In genomic region chr19:45677351-45678230, GRCh38 we compare ENCODE assay signal across 8 cellular contexts. TPM values are rescaled to one million over a fixed set of nuclear protein-coding genes. Genes with fewer than 3 reads are reported as not detected.
DNase-seq lines count a peak whose midpoint lies in the region; ATAC-seq, FAIRE-seq and TF ChIP-seq lines count a peak whose summit lies in the region.

No MANE protein-coding gene starts in this region.

- no peaks in the 10 kb centered on the region for H3K9me3 ChIP-seq in keratinocyte (ENCODE audit: control insufficient read depth, low read depth, low read length)

- peak overlapping the region; percentile 47 for H3K9ac ChIP-seq in keratinocyte (ENCODE audit: control insufficient read depth, extremely low read depth, insufficient read depth, low read length)

- no peaks in the 10 kb centered on the region for H4K20me1 ChIP-seq in keratinocyte (ENCODE audit: control insufficient read depth, extremely low read depth, insufficient read depth, low read length)

- ATAC-seq in GM21619 (IDR thresholded peaks at IDR 0.05; ENCODE audit: unreplicated experiment), result no peak

- no peaks in the 10 kb centered on the region for H3K36me3 ChIP-seq in keratinocyte (ENCODE audit: control insufficient read depth in 2 of 2, extremely low read depth in 1 of 2, insufficient read depth in 2 of 2, low read length in 2 of 2)

- DNase-seq in NAMALWA (ENCODE audit: low spot score), result peak; percentile 98
- DNase-seq in activated CD4-positive, alpha-beta T cell treated with anti-CD3 and anti-CD28 coated beads for 1 hour, result peak; percentile 72
- peak in 51 of 61 donors; percentile 15 to 87 (median 57) for DNase-seq in caudate nucleus (lab: John Stamatoyannopoulos, UW)
- DNase-seq in keratinocyte (ENCODE audit: low read depth, low spot score), result peak; percentile 96
- peak in 3 of 4 experiments; percentile 65 to 86 (median 71) for DNase-seq in stimulated activated CD4-positive, alpha-beta T cell treated with anti-CD3 and anti-CD28 coated beads, Interleukin-1b, Interleukin-23, amount 100 ng/mL, for 24 hours (ENCODE audit: low read depth in 4 of 4, low spot score in 1 of 4)
- no peak for DNase-seq in NCI-H2196 treated with DMSO at 0.1 percent for 48 hours (lab: John Stamatoyannopoulos, UW; ENCODE audit: unreplicated experiment)

- no peaks in the 10 kb centered on the region for H3K27me3 ChIP-seq in keratinocyte (ENCODE audit: control insufficient read depth, extremely low read depth, insufficient read depth, low read length)

- H3K4me1 ChIP-seq in keratinocyte (ENCODE audit: control insufficient read depth, extremely low read depth, insufficient read depth, low read length), result peaks cover 15% of the 10 kb centered on the region

- TF ChIP-seq CTCF in GM12874 (IDR thresholded peaks at IDR 0.05; ENCODE audit: insufficient read depth, low read depth, low read length) (peak; percentile 31; the same call in 1 of the 2 replicates), keratinocyte (optimal IDR thresholded peaks at IDR 0.05 in 1 of 3, IDR thresholded peaks at IDR 0.05 in 1 of 3, conservative IDR thresholded peaks at IDR 0.05 in 1 of 3; ENCODE audit: extremely low read depth in 1 of 3, insufficient read depth in 2 of 3, low read length in 3 of 3) (peak; percentile 17 to 36 (median 25))

- peak overlapping the region; percentile 92 for H3K4me2 ChIP-seq in keratinocyte (ENCODE audit: control insufficient read depth, extremely low read depth, insufficient read depth, low read depth, low read length)

- H3K27ac ChIP-seq in caudate nucleus (ENCODE audit: low read depth, low read length) (no peak overlapping the region), keratinocyte (ENCODE audit: control insufficient read depth, insufficient read depth, low read length) (peak overlapping the region; percentile 20)

- H3K4me3 ChIP-seq in keratinocyte (ENCODE audit: control insufficient read depth in 2 of 3, extremely low read depth in 1 of 3, insufficient read depth in 2 of 3, low read depth in 1 of 3, low read length in 3 of 3), result peak overlapping the region; percentile 42 to 75 (median 54)

- peak; percentile 58 for FAIRE-seq in keratinocyte (lab: Jason Lieb, UNC)

- no peaks in the 10 kb centered on the region for H3K79me2 ChIP-seq in keratinocyte (ENCODE audit: control insufficient read depth, insufficient read depth, low read length)

- no peaks in the 10 kb centered on the region for H3K9me1 ChIP-seq in keratinocyte (ENCODE audit: control insufficient read depth, extremely low read depth, insufficient read depth, low read length)

- H2AFZ ChIP-seq in keratinocyte (ENCODE audit: control insufficient read depth, low read length), result peak overlapping the region; percentile 70

- dilution Hi-C loops in keratinocyte (cut with MboI; ENCODE audit: extremely low pct_ligation_motif_present, low sequenced_read_pairs), result no loop called here

RNA-seq across cellular contexts. Expression of gene GIPR, which starts 9.6 kb away (rescaled TPM):
- polyA plus RNA-seq in keratinocyte, result 0.97 to 2.2 TPM (median 1.4 TPM) in 3 replicates
- 2.6 TPM for polyA plus RNA-seq in keratinocyte (2011; ENCODE audit: low read depth)
- 0.13 and 0.23 TPM in 2 replicates for polyA plus RNA-seq in keratinocyte (2011; cell fraction: cytosol; rRNA removed)
- polyA plus RNA-seq in keratinocyte (2011; cell fraction: nucleus; rRNA removed), result 5.9 and 9.2 TPM in 2 replicates
- polyA plus RNA-seq in keratinocyte (2012; ENCODE audit: low replicate concordance), result 1.0 and 5.6 TPM in 2 replicates
- polyA minus RNA-seq in keratinocyte, result 1.0 to 3.0 TPM in 2 of 3 replicates, not detected in the other
- polyA minus RNA-seq in keratinocyte (2011; cell fraction: cytosol; rRNA and poly(A)+ RNA removed), result not detected
- 2.3 and 4.0 TPM in 2 replicates for polyA minus RNA-seq in keratinocyte (2011; cell fraction: nucleus; rRNA and poly(A)+ RNA removed)

RNA-seq across cellular contexts. Expression of gene SNRPD2, which starts 14.2 kb away (rescaled TPM):
- 511 to 1,051 TPM (median 836 TPM) in 3 replicates for polyA plus RNA-seq in keratinocyte
- polyA plus RNA-seq in keratinocyte (2011; ENCODE audit: low read depth), result 66.7 TPM
- polyA plus RNA-seq in keratinocyte (2011; cell fraction: cytosol; rRNA removed), result 566 and 587 TPM in 2 replicates
- polyA plus RNA-seq in keratinocyte (2011; cell fraction: nucleus; rRNA removed), result 147 and 148 TPM in 2 replicates
- polyA plus RNA-seq in keratinocyte (2012; ENCODE audit: low replicate concordance), result 347 and 735 TPM in 2 replicates
- polyA minus RNA-seq in keratinocyte, result 103 to 227 TPM (median 175 TPM) in 3 replicates
- 172 TPM for polyA minus RNA-seq in keratinocyte (2011; cell fraction: cytosol; rRNA and poly(A)+ RNA removed)
- 27.3 and 43.0 TPM in 2 replicates for polyA minus RNA-seq in keratinocyte (2011; cell fraction: nucleus; rRNA and poly(A)+ RNA removed)

RNA-seq across cellular contexts. Expression of gene QPCTL, which starts 14.9 kb away (rescaled TPM):
- 11.9 to 13.3 TPM (median 13.2 TPM) in 3 replicates for polyA plus RNA-seq in keratinocyte
- polyA plus RNA-seq in keratinocyte (2011; ENCODE audit: low read depth), result 2.0 TPM
- polyA plus RNA-seq in keratinocyte (2011; cell fraction: cytosol; rRNA removed), result 11.0 and 15.8 TPM in 2 replicates
- 32.7 and 45.1 TPM in 2 replicates for polyA plus RNA-seq in keratinocyte (2011; cell fraction: nucleus; rRNA removed)
- 11.2 and 17.4 TPM in 2 replicates for polyA plus RNA-seq in keratinocyte (2012; ENCODE audit: low replicate concordance)
- 19.0 to 26.9 TPM (median 20.4 TPM) in 3 replicates for polyA minus RNA-seq in keratinocyte
- polyA minus RNA-seq in keratinocyte (2011; cell fraction: cytosol; rRNA and poly(A)+ RNA removed), result 24.2 TPM
- 19.1 and 21.3 TPM in 2 replicates for polyA minus RNA-seq in keratinocyte (2011; cell fraction: nucleus; rRNA and poly(A)+ RNA removed)

RNA-seq across cellular contexts. Expression of gene EML2, which starts 38.4 kb away (rescaled TPM):
- 35.4 to 43.4 TPM (median 41.8 TPM) in 3 replicates for polyA plus RNA-seq in keratinocyte
- 28.3 TPM for polyA plus RNA-seq in keratinocyte (2011; ENCODE audit: low read depth)
- polyA plus RNA-seq in keratinocyte (2011; cell fraction: cytosol; rRNA removed), result 29.3 and 42.9 TPM in 2 replicates
- polyA plus RNA-seq in keratinocyte (2011; cell fraction: nucleus; rRNA removed), result 134 and 138 TPM in 2 replicates
- 65.7 and 69.9 TPM in 2 replicates for polyA plus RNA-seq in keratinocyte (2012; ENCODE audit: low replicate concordance)
- 48.2 to 87.1 TPM (median 56.6 TPM) in 3 replicates for polyA minus RNA-seq in keratinocyte
- 85.9 TPM for polyA minus RNA-seq in keratinocyte (2011; cell fraction: cytosol; rRNA and poly(A)+ RNA removed)
- polyA minus RNA-seq in keratinocyte (2011; cell fraction: nucleus; rRNA and poly(A)+ RNA removed), result 38.8 and 46.1 TPM in 2 replicates

RNA-seq across cellular contexts. Expression of gene FBXO46, which starts 53.1 kb away (rescaled TPM):
- 2.1 to 2.4 TPM (median 2.4 TPM) in 3 replicates for polyA plus RNA-seq in keratinocyte
- 1.6 TPM for polyA plus RNA-seq in keratinocyte (2011; ENCODE audit: low read depth)
- polyA plus RNA-seq in keratinocyte (2011; cell fraction: cytosol; rRNA removed), result 1.5 and 3.0 TPM in 2 replicates
- 8.6 and 11.8 TPM in 2 replicates for polyA plus RNA-seq in keratinocyte (2011; cell fraction: nucleus; rRNA removed)
- polyA plus RNA-seq in keratinocyte (2012; ENCODE audit: low replicate concordance), result 5.0 and 6.4 TPM in 2 replicates
- 1.8 to 2.8 TPM (median 2.7 TPM) in 3 replicates for polyA minus RNA-seq in keratinocyte
- 6.9 TPM for polyA minus RNA-seq in keratinocyte (2011; cell fraction: cytosol; rRNA and poly(A)+ RNA removed)
- 7.2 and 8.1 TPM in 2 replicates for polyA minus RNA-seq in keratinocyte (2011; cell fraction: nucleus; rRNA and poly(A)+ RNA removed)
